Comparison of ENCODE assay signal across 1 cellular context in the genomic region with DNA sequence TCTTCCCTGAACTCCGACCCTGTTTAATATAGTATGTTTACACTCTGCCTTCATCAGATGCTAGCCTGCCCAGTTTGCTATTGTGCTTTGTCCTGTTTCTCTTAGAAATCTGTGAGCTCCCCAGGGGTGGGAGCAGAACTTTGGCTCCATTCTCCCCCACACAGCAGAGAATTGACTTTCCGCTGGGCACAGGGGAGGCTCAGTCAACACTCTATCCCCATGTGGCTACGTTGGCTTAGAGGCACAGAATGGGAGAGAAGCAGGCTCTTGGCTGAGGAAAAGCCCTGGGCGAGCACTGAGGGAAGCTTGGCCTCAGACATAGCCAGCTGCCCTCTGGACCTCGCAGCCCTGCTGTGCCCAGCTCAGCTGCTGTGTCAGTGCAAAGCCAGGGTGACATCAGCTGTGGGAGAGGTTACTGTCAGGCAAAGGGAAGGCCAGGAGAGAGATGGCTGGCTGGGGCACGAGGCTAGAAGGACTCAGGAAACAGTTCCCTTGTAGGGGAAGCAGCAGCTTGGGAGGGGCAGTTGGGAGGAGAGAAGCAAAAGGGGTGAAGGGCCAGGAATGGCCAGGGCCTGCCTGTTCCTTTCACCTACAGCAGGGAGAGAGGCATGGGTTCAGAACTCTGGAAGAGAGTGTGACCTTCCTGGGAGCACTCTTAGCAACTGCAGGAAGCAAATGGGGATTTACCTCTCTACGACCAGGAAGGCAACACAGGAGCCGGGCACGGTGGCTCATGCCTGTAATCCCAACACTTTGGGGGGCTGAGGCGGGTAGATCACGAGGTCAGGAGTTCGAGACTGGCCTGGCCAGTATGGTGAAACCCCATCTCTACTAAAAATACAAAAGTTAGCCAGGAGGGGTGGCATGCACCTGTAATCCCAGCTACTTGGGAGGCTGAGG.
TF ChIP-seq lines count a peak whose summit lies in the region.

No MANE protein-coding gene starts in this region.

TF ChIP-seq in A549, 52 proteins besides CTCF, POLR2A, EP300 and RAD21:
- TF ChIP-seq HOXB5 (CRISPR knock-in tag; IDR thresholded peaks at IDR 0.05) (no peak), RFX5 (IDR thresholded peaks at IDR 0.05) (no peak), RNF2 (IDR thresholded peaks at IDR 0.05; ENCODE audit: borderline replicate concordance, low read depth) (no peak), CHD4 (IDR thresholded peaks at IDR 0.05; ENCODE audit: borderline replicate concordance) (no peak), JUNB (IDR thresholded peaks at IDR 0.05) (no peak), EHMT2 (IDR thresholded peaks at IDR 0.05; ENCODE audit: low read depth) (no peak), KDM5A (IDR thresholded peaks at IDR 0.05) (no peak), POLR2AphosphoS2 (conservative IDR thresholded peaks at IDR 0.05; ENCODE audit: low read length) (no peak), JUN (IDR thresholded peaks at IDR 0.05) (no peak), NR3C1 (IDR thresholded peaks at IDR 0.05) (no peak), MAZ (IDR thresholded peaks at IDR 0.05; ENCODE audit: borderline replicate concordance, low read depth, low read length) (no peak), NFE2L2 (conservative IDR thresholded peaks at IDR 0.05; ENCODE audit: low read length) (no peak)
- TF ChIP-seq, protein P1, sequence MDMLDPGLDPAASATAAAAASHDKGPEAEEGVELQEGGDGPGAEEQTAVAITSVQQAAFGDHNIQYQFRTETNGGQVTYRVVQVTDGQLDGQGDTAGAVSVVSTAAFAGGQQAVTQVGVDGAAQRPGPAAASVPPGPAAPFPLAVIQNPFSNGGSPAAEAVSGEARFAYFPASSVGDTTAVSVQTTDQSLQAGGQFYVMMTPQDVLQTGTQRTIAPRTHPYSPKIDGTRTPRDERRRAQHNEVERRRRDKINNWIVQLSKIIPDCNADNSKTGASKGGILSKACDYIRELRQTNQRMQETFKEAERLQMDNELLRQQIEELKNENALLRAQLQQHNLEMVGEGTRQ (IDR thresholded peaks at IDR 0.05), result no peak
